ENCODE assay signal across 8 cellular contexts in genomic region chr2:157468931-157469708, GRCh38. TPM values are rescaled to one million over a fixed set of nuclear protein-coding genes. Genes with fewer than 3 reads are reported as not detected.
DNase-seq lines count a peak whose midpoint lies in the region; ATAC-seq and TF ChIP-seq lines count a peak whose summit lies in the region.

No MANE protein-coding gene starts in this region.

- TF ChIP-seq CTCF in MM.1S (IDR thresholded peaks at IDR 0.05; ENCODE audit: low read length) (no peak), cardiac fibroblast (IDR thresholded peaks at IDR 0.05; ENCODE audit: low read depth, low read length) (no peak)

- H3K27me3 ChIP-seq in GM23248 (replicated peaks; ENCODE audit: insufficient read depth) (no peaks in the 10 kb centered on the region), MM.1S (replicated peaks; ENCODE audit: insufficient read depth, low read length) (no peaks in the 10 kb centered on the region)

- in situ Hi-C loops in GM23248 (cut with MboI): no loop called here

- no peaks in the 10 kb centered on the region for H3K79me2 ChIP-seq in GM23248 (ENCODE audit: insufficient read depth)
- 0 out of 2 replicates have a peak, but pooled peaks cover 3% of the 10 kb centered on the region for H3K79me2 ChIP-seq in MM.1S (ENCODE audit: low read length)

- H3K9ac ChIP-seq in GM23248 (peak overlapping the region; percentile 51; the same call in 1 of the 2 replicates), MM.1S (ENCODE audit: low read length) (peak overlapping the region; percentile 84)

- H3K4me1 ChIP-seq in GM23248 (ENCODE audit: insufficient read depth) (peaks cover 14% of the 10 kb centered on the region), MM.1S (ENCODE audit: low read length) (peaks cover 35% of the 10 kb centered on the region)

- H4K20me1 ChIP-seq in GM23248 (ENCODE audit: insufficient read depth): no peaks in the 10 kb centered on the region
- no peaks in the 10 kb centered on the region for H4K20me1 ChIP-seq in MM.1S (ENCODE audit: insufficient read depth, low read length)

- DNase-seq in GM23248 (peak; percentile 79), MM.1S (peak; percentile 89), cardiac fibroblast (ENCODE audit: low read depth in 2 of 2) (peak; percentile 29 to 91), renal cortical epithelial cell (ENCODE audit: low read depth) (peak; percentile 34), anterior cingulate cortex (lab: John Stamatoyannopoulos, UW) (no peak), activated gamma-delta T cell (lab: John Stamatoyannopoulos, UW) (no peak), NCI-H2081 (lab: John Stamatoyannopoulos, UW) (no peak)

- peaks cover 7% of the 10 kb centered on the region for H3F3A ChIP-seq in GM23248 (ENCODE audit: insufficient read depth)
- peaks cover 36% of the 10 kb centered on the region for H3F3A ChIP-seq in MM.1S (ENCODE audit: insufficient read depth, low read length)

- ATAC-seq in GM18508 (IDR thresholded peaks at IDR 0.05; ENCODE audit: insufficient read depth, unreplicated experiment): peak; percentile 67

- H3K4me2 ChIP-seq in GM23248 (ENCODE audit: unreplicated experiment): peak overlapping the region; percentile 52
- H3K4me2 ChIP-seq in MM.1S (ENCODE audit: low read depth, low read length): peak overlapping the region; percentile 82

- peak overlapping the region; percentile 43; the same call in 1 of the 2 replicates for H2AFZ ChIP-seq in GM23248
- peak overlapping the region; percentile 54 for H2AFZ ChIP-seq in MM.1S (ENCODE audit: low read length)

- H3K9me2 ChIP-seq in GM23248 (ENCODE audit: insufficient read depth): no peaks in the 10 kb centered on the region
- H3K9me2 ChIP-seq in MM.1S (replicated peaks; ENCODE audit: insufficient read depth, low read length): no peaks in the 10 kb centered on the region

- H3K27ac ChIP-seq in GM23248 (peak overlapping the region; percentile 73), MM.1S (ENCODE audit: low read length) (peak overlapping the region; percentile 98)

- H3K36me3 ChIP-seq in GM23248 (ENCODE audit: low read depth) (no peaks in the 10 kb centered on the region), MM.1S (replicated peaks; ENCODE audit: insufficient read depth, low read length) (no peaks in the 10 kb centered on the region)

- 57 to 60% methylated on average over 8 of the region's 8 CpGs for WGBS in GM23248 (ENCODE audit: low coverage in 1 of 2, low lambda C conversion rate in 2 of 2, missing lambda C conversion rate in 2 of 2), 2 experiments

- H3K4me3 ChIP-seq in GM23248 (0 out of 2 replicates have a peak overlapping the region, but pooled peaks have one; percentile 28), MM.1S (ENCODE audit: low read length) (peak overlapping the region; percentile 59), cardiac fibroblast (replicated peaks in 1 of 2; ENCODE audit: low read depth in 2 of 2, low read length in 2 of 2) (no peak overlapping the region)

- no peaks in the 10 kb centered on the region for H3K9me3 ChIP-seq in GM23248 (ENCODE audit: low read depth)
- H3K9me3 ChIP-seq in MM.1S (replicated peaks; ENCODE audit: insufficient read depth, low read length): no peaks in the 10 kb centered on the region

RNA-seq across cellular contexts. Expression of gene CYTIP, which starts 25.2 kb away (rescaled TPM):
- not detected in 2 replicates for total RNA-seq in GM23248 (2014; rRNA removed; shearing (Covaris generic))
- polyA plus RNA-seq in GM23248 (2016; fragmentation: Nextera tagmentation; extraction: Ambion mirVana): not detected in 2 replicates
- 0.94 TPM in 1 of 2 replicates, not detected in the other for total RNA-seq in renal cortical epithelial cell

Comparison
In these comparisons a context has a peak if more than half of its experiments do, and no peak if none do; other contexts are left out.
1. DNase-seq: peak in GM23248 (single experiment), MM.1S (single experiment), cardiac fibroblast (2 of 2) and renal cortical epithelial cell (single experiment); none in anterior cingulate cortex (0 of 58), activated gamma-delta T cell (single experiment) and NCI-H2081 (0 of 2).
2. H3K4me3 ChIP-seq: peak in GM23248 (single experiment) and MM.1S (single experiment); none in cardiac fibroblast (0 of 2).